26 cellular contexts compared by ENCODE assay signal in the genomic region with DNA sequence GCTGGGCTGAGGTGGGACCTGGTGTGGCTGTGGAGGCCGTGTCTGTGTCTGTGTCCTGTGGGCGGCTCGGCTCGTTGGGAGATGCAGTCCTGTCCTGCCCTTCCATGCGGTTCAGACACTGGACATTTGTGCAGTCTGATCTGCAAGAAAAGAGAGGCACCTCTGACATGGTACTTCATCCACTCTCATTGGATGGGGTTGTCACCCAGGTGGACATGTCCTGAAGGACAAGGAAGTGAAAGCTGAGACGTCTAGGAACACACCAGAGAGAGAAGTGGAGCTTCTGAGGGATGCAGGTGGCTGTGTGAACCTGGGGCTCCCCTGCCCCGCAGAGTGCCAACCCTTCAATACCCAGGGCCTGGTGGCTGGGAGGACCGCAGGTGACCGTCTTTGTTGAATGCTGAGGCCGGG. TPM values are rescaled to one million over a fixed set of nuclear protein-coding genes. Genes with fewer than 3 reads are reported as not detected.
DNase-seq lines count a peak whose midpoint lies in the region; ATAC-seq, FAIRE-seq and TF ChIP-seq lines count a peak whose summit lies in the region.
"Had no signal": no experiment of that assay in that cellular context is flagged by ENCODE, and none has a peak within 500 bp of the region (broad histone marks: within the 10 kb centered on the region; RNA-seq: fewer than 3 reads in every experiment).

No MANE protein-coding gene starts in this region.

- H3K36me3 ChIP-seq in left ventricle myocardium inferior (no peaks in the 10 kb centered on the region), IMR-90 (ENCODE audit: control insufficient read depth, insufficient read depth, low read length) (no peaks in the 10 kb centered on the region), K562 (ENCODE audit: control insufficient read depth, insufficient read depth, low read length) (no peaks in the 10 kb centered on the region), spleen (peaks cover 0 to 2% (median 0%) of the 10 kb centered on the region in 6 donors)

- no peak overlapping the region for H3K9ac ChIP-seq in IMR-90 (ENCODE audit: low read depth, low read length)
- peak overlapping the region in 1 of 2 experiments; percentile 67; a peak in 2 of 4 replicates for H3K9ac ChIP-seq in K562 (ENCODE audit: insufficient read depth in 1 of 2, low read depth in 2 of 2, low read length in 2 of 2)

- H3K56ac ChIP-seq in IMR-90 (ENCODE audit: extremely low read depth, insufficient read depth, low read length) = no peak overlapping the region

- in situ Hi-C loops in IMR-90 (cut with MboI; ENCODE audit: low sequenced_read_pairs) = no loop called here
- in situ Hi-C loops in K562 (cut with MboI) = no loop called here

- 0 out of 2 replicates have a peak overlapping the region, but pooled peaks have one; percentile 1 for H4K91ac ChIP-seq in IMR-90 (ENCODE audit: insufficient read depth, low read depth, low read length)

- CTCF ChIA-PET in IMR-90 (lab: Yijun Ruan, JAX) = no interaction called here
- CTCF ChIA-PET in K562 (lab: Yijun Ruan, JAX; ENCODE audit: low intra/inter-chr PET ratio) = interaction anchor here (1.2 to 1.8 kb wide), 2 partner anchors 20 to 48 kb away, joined by 4 to 7 read pairs; no protein-coding TSS in a partner anchor

- H3K4me2 ChIP-seq in IMR-90 (ENCODE audit: low read depth, low read length) (no peak overlapping the region; the same call in 1 of the 2 replicates), K562 (ENCODE audit: insufficient read depth, low read length) (no peak overlapping the region)
- H3K4me2 ChIP-seq: GM23338 had no signal

- no peak overlapping the region for H3K23ac ChIP-seq in IMR-90 (ENCODE audit: low read depth, low read length)

- H3K27me3 ChIP-seq in left ventricle myocardium inferior (ENCODE audit: low read depth) = peaks cover 85% of the 10 kb centered on the region
- H3K27me3 ChIP-seq in IMR-90 (ENCODE audit: control insufficient read depth, insufficient read depth, low read length) = peaks cover 11% of the 10 kb centered on the region
- 0 out of 5 replicates have a peak, but pooled peaks cover 0 to 2% of the 10 kb centered on the region in 2 experiments for H3K27me3 ChIP-seq in K562 (ENCODE audit: control insufficient read depth in 2 of 2, insufficient read depth in 2 of 2, low read length in 2 of 2)
- H3K27me3 ChIP-seq in spleen (replicated peaks in 1 of 7) = peaks cover 0 to 70% (median 12%) of the 10 kb centered on the region in 7 donors

- no peak overlapping the region for H2BK20ac ChIP-seq in IMR-90 (ENCODE audit: low read depth, low read length)

- no peak for FAIRE-seq in K562 (lab: Jason Lieb, UNC)
- FAIRE-seq: A204.1, G401.6 had no signal

- H3K9me3 ChIP-seq in left ventricle myocardium inferior (replicated peaks) (peaks cover 9% of the 10 kb centered on the region), IMR-90 (ENCODE audit: control insufficient read depth, insufficient read depth, low read length) (0 out of 2 replicates have a peak, but pooled peaks cover 2% of the 10 kb centered on the region), K562 (replicated peaks; ENCODE audit: control insufficient read depth, insufficient read depth, low read depth, low read length) (no peaks in the 10 kb centered on the region), spleen (no peaks in the 10 kb centered on the region)

- dilution Hi-C loops in IMR-90 (cut with HindIII; ENCODE audit: low sequenced_read_pairs, unreplicated experiment) = no loop called here

- TF ChIP-seq CTCF in left ventricle myocardium inferior (IDR thresholded peaks at IDR 0.05; ENCODE audit: borderline replicate concordance) (no peak), IMR-90 (conservative IDR thresholded peaks at IDR 0.05; ENCODE audit: low read depth, low read length) (no peak), K562 (IDR thresholded peaks at IDR 0.05 in 2 of 3, conservative IDR thresholded peaks at IDR 0.05 in 1 of 3; ENCODE audit: insufficient read depth in 2 of 3, low read depth in 1 of 3, low read length in 3 of 3) (no peak), spleen (IDR thresholded peaks at IDR 0.05 in 8 of 11, conservative IDR thresholded peaks at IDR 0.05 in 3 of 11) (no peak)

- BruUV-seq in IMR-90 (replicated peaks; lab: Mats Ljungman, UMichigan) (no TSS peak), K562 (replicated peaks; lab: Mats Ljungman, UMichigan) (no TSS peak)

- H2BK15ac ChIP-seq in IMR-90 (ENCODE audit: low read depth, low read length) = no peak overlapping the region

- no peak overlapping the region for H2AFZ ChIP-seq in IMR-90 (replicated peaks; ENCODE audit: low read length, poor library complexity)
- peak overlapping the region; percentile 0; the same call in 1 of the 2 replicates for H2AFZ ChIP-seq in K562 (ENCODE audit: low read depth, low read length)
- H2AFZ ChIP-seq: GM23338 had no signal

- no peak for TF ChIP-seq RAD21 in IMR-90 (IDR thresholded peaks at IDR 0.05; ENCODE audit: low read length)
- no peak for TF ChIP-seq RAD21 in K562 (CRISPR knock-in tag; conservative IDR thresholded peaks at IDR 0.05 in 1 of 2, IDR thresholded peaks at IDR 0.05 in 1 of 2)

- H3K27ac ChIP-seq in left ventricle myocardium inferior (replicated peaks) = no peak overlapping the region
- H3K27ac ChIP-seq in IMR-90 (ENCODE audit: insufficient read depth, low read length) = no peak overlapping the region
- H3K27ac ChIP-seq in K562 (ENCODE audit: extremely low read depth, low read depth, low read length) = no peak overlapping the region
- no peak overlapping the region for H3K27ac ChIP-seq in spleen
- H3K27ac ChIP-seq: HL-60, SK-N-MC had no signal

- no peak overlapping the region for H2AK9ac ChIP-seq in IMR-90 (replicated peaks; ENCODE audit: low read depth, low read length, poor library complexity)

- H3K18ac ChIP-seq in IMR-90 (ENCODE audit: low read depth, low read length) = no peak overlapping the region

- H4K20me1 ChIP-seq in IMR-90 (ENCODE audit: insufficient read depth, low read length) (no peaks in the 10 kb centered on the region), K562 (replicated peaks; ENCODE audit: control insufficient read depth, insufficient read depth, low read length) (no peaks in the 10 kb centered on the region)

- WGBS in IMR-90 (ENCODE audit: extremely low coverage in 2 of 2, insufficient read length in 1 of 2), 2 experiments = no CpG with 5 or more reads among the region's 10 CpGs
- 65% methylated on average over 10 of the region's 10 CpGs for WGBS in K562 (ENCODE audit: insufficient coverage, low coverage, missing lambda C conversion rate)
- WGBS in spleen, 5 donors = 83 to 90% (median 88%) methylated on average over 10 of the region's 10 CpGs

- H3K4me3 ChIP-seq in left ventricle myocardium inferior (no peak overlapping the region), IMR-90 (ENCODE audit: insufficient read depth, low read depth, low read length) (no peak overlapping the region), K562 (no peak overlapping the region), spleen (no peak overlapping the region)
- H3K4me3 ChIP-seq: GM23338, SK-N-MC had no signal

- peak; percentile 12 for DNase-seq in Right ventricle myocardium superior
- no peak for DNase-seq in left ventricle myocardium inferior
- DNase-seq in IMR-90 = no peak
- DNase-seq in K562 (ENCODE audit: extremely low read depth in 1 of 4, low spot score in 3 of 4) = no peak
- DNase-seq in spleen = peak; percentile 32
- no peak for DNase-seq in NCI-H345 (lab: John Stamatoyannopoulos, UW)
- DNase-seq: C1 segment of cervical spinal cord; Caco-2; CD4-positive, alpha-beta memory T cell; HCEC 1CT; Kasumi-1; NCI-H1105; NCI-H1436 treated with DMSO at 0.1 percent for 48 hours; NCI-H1930; NCI-H2107; NCI-H446; NCI-H526; RPMI8226; SIG-M5 had no signal

- POLR2A ChIA-PET in IMR-90 (lab: Charles Lee; ENCODE audit: unreplicated experiment) = no interaction called here
- POLR2A ChIA-PET in K562 (lab: Yijun Ruan, JAX) = interaction anchor here (0.6 to 16.8 kb wide), 9 partner anchors 4 to 634 kb away, joined by 3 to 205 read pairs (median 4); partner anchors contain the start of genes ESS2 and TBX1

- H3K9me1 ChIP-seq in IMR-90 (ENCODE audit: insufficient read depth, low read length) = peaks cover 6% of the 10 kb centered on the region; the same call in 1 of the 2 replicates
- no peaks in the 10 kb centered on the region for H3K9me1 ChIP-seq in K562 (ENCODE audit: control insufficient read depth, insufficient read depth, low read length)

- H3K4me1 ChIP-seq in left ventricle myocardium inferior = no peaks in the 10 kb centered on the region
- H3K4me1 ChIP-seq in IMR-90 (ENCODE audit: control insufficient read depth, insufficient read depth, low read length) = peaks cover 9% of the 10 kb centered on the region
- peaks cover 28 to 40% of the 10 kb centered on the region in 2 experiments for H3K4me1 ChIP-seq in K562 (replicated peaks in 1 of 2; ENCODE audit: control insufficient read depth in 2 of 2, insufficient read depth in 2 of 2, low read length in 2 of 2)
- peaks cover 0 to 13% (median 7%) of the 10 kb centered on the region in 6 donors for H3K4me1 ChIP-seq in spleen
- H3K4me1 ChIP-seq: Caco-2 had no signal

- TF ChIP-seq POLR2A in IMR-90 (IDR thresholded peaks at IDR 0.05; ENCODE audit: low read depth, low read length) (no peak), K562 (conservative IDR thresholded peaks at IDR 0.05) (no peak), spleen (IDR thresholded peaks at IDR 0.05) (no peak)

- no peak for ATAC-seq in Right ventricle myocardium superior (ENCODE audit: poor library complexity)
- ATAC-seq in IMR-90 (ENCODE audit: low read depth) = no peak
- ATAC-seq in K562 = no peak
- no peak for ATAC-seq in HG02938 (IDR thresholded peaks at IDR 0.05; ENCODE audit: unreplicated experiment)

- no peak overlapping the region for H2BK5ac ChIP-seq in IMR-90 (ENCODE audit: low read depth, low read length, poor library complexity, severe bottlenecking)

- no peaks in the 10 kb centered on the region for H3K79me2 ChIP-seq in K562 (ENCODE audit: control insufficient read depth, insufficient read depth, low read length)

- no peak overlapping the region for H4K5ac ChIP-seq in IMR-90 (ENCODE audit: low read depth, low read length)

- H3K14ac ChIP-seq in IMR-90 (replicated peaks; ENCODE audit: low read depth, low read length) = no peak overlapping the region

- H3K4ac ChIP-seq in IMR-90 (ENCODE audit: low read depth, low read length) = no peak overlapping the region

- no peak for TF ChIP-seq EP300 in K562 (IDR thresholded peaks at IDR 0.05; ENCODE audit: low read length)

- 0 out of 2 replicates have a peak overlapping the region, but pooled peaks have one; percentile 52 for H2AK5ac ChIP-seq in IMR-90 (ENCODE audit: low read depth, low read length)

- no peaks in the 10 kb centered on the region for H3K79me1 ChIP-seq in IMR-90 (ENCODE audit: low read depth in 1 of 2, low read length in 2 of 2)

- no peak overlapping the region for H2BK120ac ChIP-seq in IMR-90 (ENCODE audit: low read depth, low read length)

- intact Hi-C loops in Right ventricle myocardium superior (cut with DNase I) (no loop called here), left ventricle myocardium inferior (cut with micrococcal nuclease) (no loop called here), IMR-90 (cut with micrococcal nuclease) (no loop called here), K562 (cut with micrococcal nuclease) (loop anchor here (5.0 kb wide), 1 partner anchor 428 kb away; no protein-coding TSS in a partner anchor), spleen (cut with DNase I; ENCODE audit: low total_unique reads) (no loop called here)

- no peak overlapping the region for H4K8ac ChIP-seq in IMR-90 (ENCODE audit: low read depth in 2 of 2, low read length in 2 of 2)

RNA-seq across cellular contexts. Expression of gene TBX1, which starts 18.4 kb away (rescaled TPM):
- total RNA-seq in Right ventricle myocardium superior (3.2 TPM), left ventricle myocardium inferior (8.0 TPM), IMR-90 (2012; rRNA removed) (not detected in 2 replicates), K562 (2014; rRNA removed) (8.9 and 14.0 TPM in 2 replicates), K562 (2014; rRNA removed; fragmentation: Illumina TruSeq; extraction: Trizol) (2.1 and 2.6 TPM in 2 replicates), K562 (2015; rRNA removed; fragmentation: Illumina TruSeq; extraction: Trizol) (3.5 and 3.9 TPM in 2 replicates), K562 (2021) (34.2 and 35.0 TPM in 2 replicates), spleen (10 to 100 TPM in 1 of 7 donors, 1 to 10 TPM in 3, under 1 TPM in 3; 0.23 to 10.5 (median 3.1) TPM)
- polyA plus RNA-seq in IMR-90 (2012; rRNA removed) (0.03 and 0.13 TPM in 2 replicates), K562 (2011; rRNA removed) (2.5 and 9.5 TPM in 2 replicates), K562 (2014; fragmentation: Illumina TruSeq; extraction: Trizol) (8.0 and 12.8 TPM in 2 replicates), K562 (2014; fragmentation: Nextera tagmentation; extraction: Ambion mirVana) (under 1 TPM; 0.07 to 0.11 TPM), K562 (2014; rRNA removed) (14.7 and 17.1 TPM in 2 replicates), spleen (under 1 TPM; 0.17 to 0.71 (median 0.61) TPM)
- 0.03 TPM in 1 of 2 replicates, not detected in the other for polyA plus RNA-seq in IMR-90 (2012; cell fraction: cytosol; rRNA removed)
- polyA plus RNA-seq in IMR-90 (2012; cell fraction: nucleus; rRNA removed; ENCODE audit: low replicate concordance) = 0.08 and 0.36 TPM in 2 replicates
- 31.9 and 90.7 TPM in 2 replicates for total RNA-seq in K562 (2011; cell fraction: chromatin; rRNA removed; ENCODE audit: low replicate concordance)
- 41.9 and 52.4 TPM in 2 replicates for total RNA-seq in K562 (2011; cell fraction: nucleolus; rRNA removed)
- total RNA-seq in K562 (2011; cell fraction: nucleoplasm; rRNA removed) = 40.6 and 47.0 TPM in 2 replicates
- 5.8 and 7.7 TPM in 2 replicates for polyA plus RNA-seq in K562 (2011; cell fraction: cytosol; rRNA removed)
- polyA plus RNA-seq in K562 (2011; cell fraction: nucleus; rRNA removed) = 55.1 and 87.1 TPM in 2 replicates
- polyA plus RNA-seq in K562 (2012) = 12.4 and 14.0 TPM in 2 replicates
- polyA minus RNA-seq in K562 (2011; rRNA and poly(A)+ RNA removed) = 2.2 and 5.5 TPM in 2 replicates
- polyA minus RNA-seq in K562 (2011; cell fraction: cytosol; rRNA and poly(A)+ RNA removed) = 5.4 and 22.9 TPM in 2 replicates
- polyA minus RNA-seq in K562 (2011; cell fraction: nucleus; rRNA and poly(A)+ RNA removed) = 20.1 and 45.7 TPM in 2 replicates
- total RNA-seq: CD4-positive, alpha-beta memory T cell had no signal
- polyA plus RNA-seq: AG04450; CD4-positive, alpha-beta memory T cell had no signal

RNA-seq across cellular contexts. Expression of gene GP1BB, which starts 55.7 kb away (rescaled TPM):
- total RNA-seq in Right ventricle myocardium superior (not detected), left ventricle myocardium inferior (not detected), IMR-90 (2012; rRNA removed) (0.18 and 0.28 TPM in 2 replicates), K562 (2014; rRNA removed) (85.2 and 90.0 TPM in 2 replicates), K562 (2014; rRNA removed; fragmentation: Illumina TruSeq; extraction: Trizol) (2.1 and 2.8 TPM in 2 replicates), K562 (2015; rRNA removed; fragmentation: Illumina TruSeq; extraction: Trizol) (1.6 and 5.2 TPM in 2 replicates), K562 (2021) (139 and 162 TPM in 2 replicates), spleen (10 to 100 TPM in 6 of 7 donors, 1 to 10 TPM in 1; 6.9 to 25.4 (median 16.5) TPM)
- polyA plus RNA-seq in IMR-90 (2012; rRNA removed) (1.5 and 4.6 TPM in 2 replicates), K562 (2011; rRNA removed) (9.2 and 33.6 TPM in 2 replicates), K562 (2014; fragmentation: Illumina TruSeq; extraction: Trizol) (1.6 and 15.2 TPM in 2 replicates), K562 (2014; fragmentation: Nextera tagmentation; extraction: Ambion mirVana) (1 to 10 TPM in 1 of 2 experiments, under 1 TPM in 1; 0.69 to 1.1 TPM), K562 (2014; rRNA removed) (110 and 150 TPM in 2 replicates), spleen (1 to 10 TPM; 4.2 to 5.1 (median 4.8) TPM)
- 1.2 and 3.0 TPM in 2 replicates for polyA plus RNA-seq in IMR-90 (2012; cell fraction: cytosol; rRNA removed)
- 7.1 and 36.7 TPM in 2 replicates for polyA plus RNA-seq in IMR-90 (2012; cell fraction: nucleus; rRNA removed; ENCODE audit: low replicate concordance)
- total RNA-seq in K562 (2011; cell fraction: chromatin; rRNA removed; ENCODE audit: low replicate concordance) = 12.5 and 89.3 TPM in 2 replicates
- total RNA-seq in K562 (2011; cell fraction: nucleolus; rRNA removed) = 145 and 149 TPM in 2 replicates
- total RNA-seq in K562 (2011; cell fraction: nucleoplasm; rRNA removed) = 44.7 and 52.3 TPM in 2 replicates
- 60.0 and 286 TPM in 2 replicates for polyA plus RNA-seq in K562 (2011; cell fraction: cytosol; rRNA removed)
- 103 and 165 TPM in 2 replicates for polyA plus RNA-seq in K562 (2011; cell fraction: nucleus; rRNA removed)
- polyA plus RNA-seq in K562 (2012) = 49.9 and 97.0 TPM in 2 replicates
- polyA minus RNA-seq in K562 (2011; rRNA and poly(A)+ RNA removed) = 2.4 and 2.8 TPM in 2 replicates
- 43.2 and 113 TPM in 2 replicates for polyA minus RNA-seq in K562 (2011; cell fraction: cytosol; rRNA and poly(A)+ RNA removed)
- 19.4 and 37.3 TPM in 2 replicates for polyA minus RNA-seq in K562 (2011; cell fraction: nucleus; rRNA and poly(A)+ RNA removed)
- total RNA-seq: CD4-positive, alpha-beta memory T cell had no signal
- polyA plus RNA-seq: CD4-positive, alpha-beta memory T cell had no signal

Comparison
In these comparisons a context has a peak if more than half of its experiments do, and no peak if none do; other contexts are left out.
1. DNase-seq: peak in Right ventricle myocardium superior (single experiment) and spleen (single experiment); none in left ventricle myocardium inferior (single experiment), IMR-90 (single experiment), K562 (0 of 4) and NCI-H345 (single experiment).